Comparison of ENCODE assay signal across 20 cellular contexts in the genomic region with DNA sequence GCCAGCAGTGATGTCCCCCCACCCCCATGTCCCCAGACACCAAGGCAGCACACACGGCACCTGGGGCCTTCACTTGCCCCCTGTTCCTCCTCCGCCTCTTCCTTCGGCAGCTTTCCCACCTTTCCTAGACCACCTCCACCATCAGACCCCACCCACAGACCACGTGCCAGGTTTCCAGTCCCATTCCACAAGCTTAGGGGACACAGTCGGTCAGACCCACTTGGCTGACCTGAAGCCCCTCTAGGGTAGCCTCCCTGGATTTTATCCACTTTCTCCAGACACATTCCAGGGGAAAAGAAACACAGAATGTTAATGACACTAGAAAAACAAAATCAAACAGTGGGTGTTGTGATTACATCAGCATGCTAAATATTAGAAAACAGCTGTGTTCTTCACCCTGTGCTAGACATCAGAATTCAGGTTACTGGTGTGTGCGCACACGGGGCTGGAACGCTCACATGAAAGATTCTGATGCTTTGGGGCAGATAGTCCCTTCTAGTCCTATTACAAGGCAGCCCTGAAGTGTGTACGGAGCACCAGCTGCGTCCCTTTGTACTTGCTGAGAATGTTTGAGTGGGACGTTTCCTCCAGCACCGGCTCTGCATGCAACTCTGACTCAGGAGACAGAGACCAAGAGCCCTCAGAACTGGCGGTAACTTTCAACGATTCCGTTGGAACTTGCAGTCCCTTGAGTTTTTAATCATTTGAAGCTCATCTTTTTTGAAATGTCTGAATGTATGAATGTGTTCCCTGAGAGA.
DNase-seq lines count a peak whose midpoint lies in the region; ATAC-seq, FAIRE-seq and TF ChIP-seq lines count a peak whose summit lies in the region.
"Had no signal": no experiment of that assay in that cellular context is flagged by ENCODE, and none has a peak within 500 bp of the region (broad histone marks: within the 10 kb centered on the region; RNA-seq: fewer than 3 reads in every experiment).

No MANE protein-coding gene starts in this region.

- no peak overlapping the region for H3K27ac ChIP-seq in HepG2 (ENCODE audit: extremely low read length, insufficient read depth, low read length)
- H3K27ac ChIP-seq: esophagus muscularis mucosa, ovary, SJSA1 had no signal

- H3K9me3 ChIP-seq in HepG2 (ENCODE audit: low read length): no peaks in the 10 kb centered on the region
- H3K9me3 ChIP-seq: esophagus muscularis mucosa, mucosa of descending colon, ovary, SJSA1 had no signal

- in situ Hi-C loops in HepG2 (cut with HindIII; ENCODE audit: extremely low pct_ligation_motif_present, low pct_unique_long_range_greater_than_20kb): no loop called here

- no peaks in the 10 kb centered on the region for H3K4me1 ChIP-seq in HepG2 (ENCODE audit: insufficient read depth, low read length)
- H3K4me1 ChIP-seq: SJSA1 had no signal

- no peak overlapping the region for H3K4me2 ChIP-seq in HepG2 (ENCODE audit: low read depth, low read length)

- intact Hi-C loops in HepG2 (cut with micrococcal nuclease; ENCODE audit: unreplicated experiment): no loop called here

- BruUV-seq in HepG2 (replicated peaks; lab: Mats Ljungman, UMichigan): no TSS peak

- FAIRE-seq in HepG2 (lab: Jason Lieb, UNC): no peak
- FAIRE-seq: keratinocyte had no signal

- H2AFZ ChIP-seq in HepG2 (ENCODE audit: low read length): no peak overlapping the region

- no peak for TF ChIP-seq POLR2A in HepG2 (IDR thresholded peaks at IDR 0.05; ENCODE audit: insufficient read depth in 1 of 2, low read depth in 2 of 2, low read length in 2 of 2)

- no peak for TF ChIP-seq CTCF in HepG2 (CRISPR knock-in tag; IDR thresholded peaks at IDR 0.05)
- TF ChIP-seq CTCF in mesothelial cell of epicardium (IDR thresholded peaks at IDR 0.05; ENCODE audit: unreplicated experiment): no peak

- peak; percentile 48; the same call in 2 of the 3 replicates for ATAC-seq in HepG2
- no peak for ATAC-seq in GM19035 (IDR thresholded peaks at IDR 0.05; ENCODE audit: unreplicated experiment)
- ATAC-seq: activated CD4-positive, CD25-positive, alpha-beta regulatory T cell treated with anti-CD3 and anti-CD28 coated beads, Interleukin-2, amount 50 U/mL, for 24 hours; activated CD8-positive, alpha-beta memory T cell treated with anti-CD3 and anti-CD28 coated beads, Interleukin-2, amount 10 ng/mL, durations not matched to agents 7 days and 5 days; mucosa of descending colon had no signal

- DNase-seq in activated effector memory CD4-positive, alpha-beta T cell treated with anti-CD3 and anti-CD28 coated beads, Interleukin-2, amount 50 U/mL, for 16 hours: peak; percentile 31
- no peak for DNase-seq in activated effector memory CD4-positive, alpha-beta T cell treated with Interleukin-2 at 50 U/mL for 16 hours
- DNase-seq in NCI-H345 (lab: John Stamatoyannopoulos, UW) (peak; percentile 43), HepG2 (ENCODE audit: low spot score) (no peak), superior temporal gyrus (ENCODE audit: extremely low spot score) (peak; percentile 12), NCI-H526 treated with DMSO at 0.1 percent for 48 hours (lab: John Stamatoyannopoulos, UW) (no peak), mesothelial cell of epicardium (ENCODE audit: low spot score in 2 of 2, unreplicated experiment in 2 of 2) (no peak)
- DNase-seq: activated CD8-positive, alpha-beta memory T cell treated with anti-CD3 and anti-CD28 coated beads, Interleukin-2, amount 10 ng/mL, durations not matched to agents 7 days and 5 days; activated naive CD4-positive, alpha-beta T cell treated with anti-CD3 and anti-CD28 coated beads, Interleukin-2, amount 10 ng/mL, durations not matched to agents 7 days and 5 days; NCI-H2081 treated with DMSO at 0.1 percent for 48 hours; stimulated activated CD4-positive, alpha-beta T cell treated with anti-CD3 and anti-CD28 coated beads, Interleukin-12 subunit alpha, Interleukin-12 subunit beta, amount 100 ng/mL, for 4 hours had no signal

- no peak overlapping the region for H3K4me3 ChIP-seq in HepG2 (replicated peaks in 1 of 3; ENCODE audit: insufficient read depth in 1 of 3, low read depth in 2 of 3, low read length in 3 of 3)
- H3K4me3 ChIP-seq: esophagus muscularis mucosa, mucosa of descending colon, ovary, SJSA1 had no signal

- no peak overlapping the region for H3K4me3 Mint-ChIP-seq in mesothelial cell of epicardium
- H3K4me3 Mint-ChIP-seq: activated CD8-positive, alpha-beta memory T cell treated with anti-CD3 and anti-CD28 coated beads, Interleukin-2, amount 10 ng/mL, durations not matched to agents 7 days and 5 days; activated naive CD4-positive, alpha-beta T cell treated with anti-CD3 and anti-CD28 coated beads, Interleukin-2, amount 10 ng/mL, durations not matched to agents 7 days and 5 days; dendritic cell treated with granulocyte-macrophage colony-stimulating factor and Interleukin-4, amounts not matched to agents 40 ng/mL and 50 ng/mL, for 4 days; T-helper 2 cell treated with Interferon-gamma antibody and Interleukin-4, amounts not matched to agents 5 μg/mL and 100 μg/mL, for 36 hours had no signal

- no peaks in the 10 kb centered on the region for H3K79me2 ChIP-seq in HepG2 (ENCODE audit: insufficient read depth, low read length)

- H3K9me3 Mint-ChIP-seq in mesothelial cell of epicardium: peaks cover 10% of the 10 kb centered on the region
- H3K9me3 Mint-ChIP-seq: activated naive CD4-positive, alpha-beta T cell treated with anti-CD3 and anti-CD28 coated beads, Interleukin-2, amount 10 ng/mL, durations not matched to agents 7 days and 5 days; dendritic cell treated with granulocyte-macrophage colony-stimulating factor and Interleukin-4, amounts not matched to agents 40 ng/mL and 50 ng/mL, for 4 days; T-helper 2 cell treated with Interferon-gamma antibody and Interleukin-4, amounts not matched to agents 5 μg/mL and 100 μg/mL, for 36 hours had no signal

- H3K36me3 Mint-ChIP-seq in mesothelial cell of epicardium: no peaks in the 10 kb centered on the region
- H3K36me3 Mint-ChIP-seq: activated CD8-positive, alpha-beta memory T cell treated with anti-CD3 and anti-CD28 coated beads, Interleukin-2, amount 10 ng/mL, durations not matched to agents 7 days and 5 days; activated naive CD4-positive, alpha-beta T cell treated with anti-CD3 and anti-CD28 coated beads, Interleukin-2, amount 10 ng/mL, durations not matched to agents 7 days and 5 days had no signal

- POLR2A ChIA-PET in HepG2 (lab: Yijun Ruan, JAX): no interaction called here

- CTCF ChIA-PET in HepG2 (lab: Yijun Ruan, JAX; ENCODE audit: low intra/inter-chr PET ratio, low total read pairs): no interaction called here

- H4K20me1 ChIP-seq in HepG2 (ENCODE audit: insufficient read depth, low read length): no peaks in the 10 kb centered on the region

- H3K36me3 ChIP-seq in HepG2 (replicated peaks in 1 of 2; ENCODE audit: control insufficient read depth in 1 of 2, insufficient read depth in 2 of 2, low read length in 2 of 2): no peaks in the 10 kb centered on the region
- H3K36me3 ChIP-seq: esophagus muscularis mucosa, ovary, SJSA1 had no signal

- H3K9ac ChIP-seq in HepG2 (ENCODE audit: insufficient read depth, low read depth, low read length): no peak overlapping the region

- H3K27ac Mint-ChIP-seq in mesothelial cell of epicardium: no peak overlapping the region
- H3K27ac Mint-ChIP-seq: activated CD8-positive, alpha-beta memory T cell treated with anti-CD3 and anti-CD28 coated beads, Interleukin-2, amount 10 ng/mL, durations not matched to agents 7 days and 5 days; activated naive CD4-positive, alpha-beta T cell treated with anti-CD3 and anti-CD28 coated beads, Interleukin-2, amount 10 ng/mL, durations not matched to agents 7 days and 5 days; dendritic cell treated with granulocyte-macrophage colony-stimulating factor and Interleukin-4, amounts not matched to agents 40 ng/mL and 50 ng/mL, for 4 days; T-helper 2 cell treated with Interferon-gamma antibody and Interleukin-4, amounts not matched to agents 5 μg/mL and 100 μg/mL, for 36 hours had no signal

- 21% methylated on average over 15 of the region's 15 CpGs for WGBS in HepG2 (ENCODE audit: low lambda C conversion rate)

- H3K4me1 Mint-ChIP-seq in mesothelial cell of epicardium: peaks cover 3% of the 10 kb centered on the region
- H3K4me1 Mint-ChIP-seq: activated CD8-positive, alpha-beta memory T cell treated with anti-CD3 and anti-CD28 coated beads, Interleukin-2, amount 10 ng/mL, durations not matched to agents 7 days and 5 days; activated naive CD4-positive, alpha-beta T cell treated with anti-CD3 and anti-CD28 coated beads, Interleukin-2, amount 10 ng/mL, durations not matched to agents 7 days and 5 days had no signal

- TF ChIP-seq RAD21 in HepG2 (CRISPR knock-in tag; IDR thresholded peaks at IDR 0.05): no peak

- peaks cover 43% of the 10 kb centered on the region for H3K27me3 Mint-ChIP-seq in mesothelial cell of epicardium (ENCODE audit: low read depth)
- H3K27me3 Mint-ChIP-seq: activated CD8-positive, alpha-beta memory T cell treated with anti-CD3 and anti-CD28 coated beads, Interleukin-2, amount 10 ng/mL, durations not matched to agents 7 days and 5 days had no signal

- TF ChIP-seq EP300 in HepG2 (IDR thresholded peaks at IDR 0.05; ENCODE audit: low read depth in 2 of 2, low read length in 2 of 2) (no peak), HepG2 (CRISPR knock-in tag; IDR thresholded peaks at IDR 0.05; ENCODE audit: borderline replicate concordance) (no peak)

- peaks cover 0 to 21% of the 10 kb centered on the region in 2 experiments; a peak in 4 of 5 replicates for H3K27me3 ChIP-seq in HepG2 (ENCODE audit: control insufficient read depth in 1 of 2, insufficient read depth in 2 of 2, low read length in 2 of 2)
- H3K27me3 ChIP-seq: ovary, SJSA1 had no signal

TF ChIP-seq in HepG2, 621 proteins besides CTCF, POLR2A, EP300 and RAD21:
- TF ChIP-seq MYC (CRISPR knock-in tag; IDR thresholded peaks at IDR 0.05; ENCODE audit: borderline replicate concordance) (no peak), ZNF335 (CRISPR knock-in tag; IDR thresholded peaks at IDR 0.05) (no peak), MTF1 (CRISPR knock-in tag; IDR thresholded peaks at IDR 0.05) (no peak), GLI4 (CRISPR knock-in tag; IDR thresholded peaks at IDR 0.05; ENCODE audit: borderline replicate concordance) (no peak), THAP11 (CRISPR knock-in tag; IDR thresholded peaks at IDR 0.05) (no peak), ATF7-NPFF (CRISPR knock-in tag; IDR thresholded peaks at IDR 0.05; ENCODE audit: low read depth) (no peak), NFKBIZ (CRISPR knock-in tag; IDR thresholded peaks at IDR 0.05) (no peak), NKX3-1 (CRISPR knock-in tag; IDR thresholded peaks at IDR 0.05) (no peak)

Comparison
In these comparisons a context has a peak if more than half of its experiments do, and no peak if none do; other contexts are left out.
1. DNase-seq: peak in activated effector memory CD4-positive, alpha-beta T cell treated with anti-CD3 and anti-CD28 coated beads, Interleukin-2, amount 50 U/mL, for 16 hours (single experiment), NCI-H345 (single experiment) and superior temporal gyrus (single experiment); none in activated effector memory CD4-positive, alpha-beta T cell treated with Interleukin-2 at 50 U/mL for 16 hours (single experiment), HepG2 (single experiment), NCI-H526 treated with DMSO at 0.1 percent for 48 hours (single experiment) and mesothelial cell of epicardium (0 of 2).